ENCODE assay signal across 1 cellular context in the genomic region with DNA sequence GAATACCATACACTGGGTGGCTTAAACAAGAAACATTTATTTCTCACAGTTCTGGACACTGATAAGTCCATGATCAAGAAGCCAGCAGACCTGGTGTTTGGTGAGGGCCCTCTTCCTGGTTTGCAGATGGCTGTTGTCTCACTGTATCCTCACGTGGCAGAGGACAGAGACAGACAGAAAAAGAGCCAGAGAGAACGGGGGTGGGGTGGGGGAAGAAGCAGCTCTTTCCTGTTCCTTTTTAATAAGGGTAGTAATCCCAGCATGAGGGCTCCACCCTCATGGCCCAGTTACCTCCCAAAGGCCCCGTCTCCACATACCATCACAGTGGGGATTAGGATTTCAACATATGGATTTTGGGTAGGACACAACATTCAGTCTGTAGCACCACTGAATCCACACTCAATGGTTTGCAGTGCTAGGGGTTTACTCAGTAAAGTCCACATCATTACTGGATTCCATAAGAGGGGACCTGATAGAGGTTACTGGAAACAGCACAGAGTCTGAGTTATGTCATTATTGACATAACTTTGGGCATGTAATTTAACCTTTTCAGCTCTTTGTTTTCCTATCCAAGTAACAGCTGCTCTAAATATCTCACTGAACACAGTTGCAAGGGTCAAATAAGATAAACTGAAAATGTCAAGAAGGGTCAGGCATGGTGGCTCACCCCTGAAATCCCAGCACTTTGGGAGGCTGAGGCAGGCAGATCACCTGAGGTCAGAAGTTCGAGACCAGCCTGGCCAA.
TF ChIP-seq lines count a peak whose summit lies in the region.

No MANE protein-coding gene starts in this region.

TF ChIP-seq in HepG2, 621 proteins besides CTCF, POLR2A, EP300 and RAD21 (continued from another document and continues in another):
- TF ChIP-seq, protein P1, sequence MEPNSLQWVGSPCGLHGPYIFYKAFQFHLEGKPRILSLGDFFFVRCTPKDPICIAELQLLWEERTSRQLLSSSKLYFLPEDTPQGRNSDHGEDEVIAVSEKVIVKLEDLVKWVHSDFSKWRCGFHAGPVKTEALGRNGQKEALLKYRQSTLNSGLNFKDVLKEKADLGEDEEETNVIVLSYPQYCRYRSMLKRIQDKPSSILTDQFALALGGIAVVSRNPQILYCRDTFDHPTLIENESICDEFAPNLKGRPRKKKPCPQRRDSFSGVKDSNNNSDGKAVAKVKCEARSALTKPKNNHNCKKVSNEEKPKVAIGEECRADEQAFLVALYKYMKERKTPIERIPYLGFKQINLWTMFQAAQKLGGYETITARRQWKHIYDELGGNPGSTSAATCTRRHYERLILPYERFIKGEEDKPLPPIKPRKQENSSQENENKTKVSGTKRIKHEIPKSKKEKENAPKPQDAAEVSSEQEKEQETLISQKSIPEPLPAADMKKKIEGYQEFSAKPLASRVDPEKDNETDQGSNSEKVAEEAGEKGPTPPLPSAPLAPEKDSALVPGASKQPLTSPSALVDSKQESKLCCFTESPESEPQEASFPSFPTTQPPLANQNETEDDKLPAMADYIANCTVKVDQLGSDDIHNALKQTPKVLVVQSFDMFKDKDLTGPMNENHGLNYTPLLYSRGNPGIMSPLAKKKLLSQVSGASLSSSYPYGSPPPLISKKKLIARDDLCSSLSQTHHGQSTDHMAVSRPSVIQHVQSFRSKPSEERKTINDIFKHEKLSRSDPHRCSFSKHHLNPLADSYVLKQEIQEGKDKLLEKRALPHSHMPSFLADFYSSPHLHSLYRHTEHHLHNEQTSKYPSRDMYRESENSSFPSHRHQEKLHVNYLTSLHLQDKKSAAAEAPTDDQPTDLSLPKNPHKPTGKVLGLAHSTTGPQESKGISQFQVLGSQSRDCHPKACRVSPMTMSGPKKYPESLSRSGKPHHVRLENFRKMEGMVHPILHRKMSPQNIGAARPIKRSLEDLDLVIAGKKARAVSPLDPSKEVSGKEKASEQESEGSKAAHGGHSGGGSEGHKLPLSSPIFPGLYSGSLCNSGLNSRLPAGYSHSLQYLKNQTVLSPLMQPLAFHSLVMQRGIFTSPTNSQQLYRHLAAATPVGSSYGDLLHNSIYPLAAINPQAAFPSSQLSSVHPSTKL (CRISPR knock-in tag; IDR thresholded peaks at IDR 0.05): peak; percentile 97
- no peak for TF ChIP-seq CBFB (CRISPR knock-in tag; IDR thresholded peaks at IDR 0.05)
- TF ChIP-seq MED1 (CRISPR knock-in tag; IDR thresholded peaks at IDR 0.05): peak; percentile 75
- TF ChIP-seq, protein P2, sequence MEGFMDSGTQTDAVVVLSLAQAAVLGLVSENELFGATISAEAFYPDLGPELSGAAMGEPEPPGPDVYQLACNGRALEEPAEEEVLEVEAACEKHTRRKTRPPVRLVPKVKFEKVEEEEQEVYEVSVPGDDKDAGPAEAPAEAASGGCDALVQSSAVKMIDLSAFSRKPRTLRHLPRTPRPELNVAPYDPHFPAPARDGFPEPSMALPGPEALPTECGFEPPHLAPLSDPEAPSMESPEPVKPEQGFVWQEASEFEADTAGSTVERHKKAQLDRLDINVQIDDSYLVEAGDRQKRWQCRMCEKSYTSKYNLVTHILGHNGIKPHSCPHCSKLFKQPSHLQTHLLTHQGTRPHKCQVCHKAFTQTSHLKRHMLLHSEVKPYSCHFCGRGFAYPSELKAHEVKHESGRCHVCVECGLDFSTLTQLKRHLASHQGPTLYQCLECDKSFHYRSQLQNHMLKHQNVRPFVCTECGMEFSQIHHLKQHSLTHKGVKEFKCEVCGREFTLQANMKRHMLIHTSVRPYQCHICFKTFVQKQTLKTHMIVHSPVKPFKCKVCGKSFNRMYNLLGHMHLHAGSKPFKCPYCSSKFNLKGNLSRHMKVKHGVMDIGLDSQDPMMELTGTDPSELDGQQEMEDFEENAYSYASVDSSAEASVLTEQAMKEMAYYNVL (CRISPR knock-in tag; IDR thresholded peaks at IDR 0.05; ENCODE audit: borderline replicate concordance): peak; percentile 64; the same call in 1 of the 2 replicates
- peak; percentile 47; the same call in 1 of the 2 replicates for TF ChIP-seq SOX13 (IDR thresholded peaks at IDR 0.05)
- TF ChIP-seq SOX13 (CRISPR knock-in tag; conservative IDR thresholded peaks at IDR 0.05 in 1 of 2, IDR thresholded peaks at IDR 0.05 in 1 of 2): peak in 1 of 2 experiments; percentile 92; a peak in 2 of 4 replicates
- no peak for TF ChIP-seq ZNF83 (CRISPR knock-in tag; IDR thresholded peaks at IDR 0.05; ENCODE audit: borderline replicate concordance)
- no peak for TF ChIP-seq MAZ (IDR thresholded peaks at IDR 0.05; ENCODE audit: borderline replicate concordance, low read depth, low read length)
- no peak for TF ChIP-seq MAZ (CRISPR knock-in tag; IDR thresholded peaks at IDR 0.05; ENCODE audit: low read depth)
- no peak for TF ChIP-seq ARNT (IDR thresholded peaks at IDR 0.05)
- peak; percentile 89 for TF ChIP-seq ASH2L (IDR thresholded peaks at IDR 0.05; ENCODE audit: insufficient read length, low read depth, low read length)
- TF ChIP-seq, protein P3, sequence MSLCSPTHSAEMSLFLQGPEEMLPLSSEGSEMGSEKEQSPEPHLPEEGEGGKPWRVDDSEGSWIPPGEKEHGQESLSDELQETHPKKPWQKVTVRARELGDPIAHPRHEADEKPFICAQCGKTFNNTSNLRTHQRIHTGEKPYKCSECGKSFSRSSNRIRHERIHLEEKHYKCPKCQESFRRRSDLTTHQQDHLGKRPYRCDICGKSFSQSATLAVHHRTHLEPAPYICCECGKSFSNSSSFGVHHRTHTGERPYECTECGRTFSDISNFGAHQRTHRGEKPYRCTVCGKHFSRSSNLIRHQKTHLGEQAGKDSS (CRISPR knock-in tag; IDR thresholded peaks at IDR 0.05; ENCODE audit: borderline replicate concordance, low read depth): no peak
- no peak for TF ChIP-seq ZFP82 (CRISPR knock-in tag; IDR thresholded peaks at IDR 0.05; ENCODE audit: borderline replicate concordance)
- TF ChIP-seq HHEX (CRISPR knock-in tag; IDR thresholded peaks at IDR 0.05): no peak
- TF ChIP-seq ZNF546 (CRISPR knock-in tag; conservative IDR thresholded peaks at IDR 0.05): no peak
- no peak for TF ChIP-seq IRX3 (CRISPR knock-in tag; IDR thresholded peaks at IDR 0.05; ENCODE audit: borderline replicate concordance, low read depth)
- TF ChIP-seq, protein P4, sequence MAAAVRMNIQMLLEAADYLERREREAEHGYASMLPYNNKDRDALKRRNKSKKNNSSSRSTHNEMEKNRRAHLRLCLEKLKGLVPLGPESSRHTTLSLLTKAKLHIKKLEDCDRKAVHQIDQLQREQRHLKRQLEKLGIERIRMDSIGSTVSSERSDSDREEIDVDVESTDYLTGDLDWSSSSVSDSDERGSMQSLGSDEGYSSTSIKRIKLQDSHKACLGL (CRISPR knock-in tag; IDR thresholded peaks at IDR 0.05): no peak
- TF ChIP-seq, protein P5, sequence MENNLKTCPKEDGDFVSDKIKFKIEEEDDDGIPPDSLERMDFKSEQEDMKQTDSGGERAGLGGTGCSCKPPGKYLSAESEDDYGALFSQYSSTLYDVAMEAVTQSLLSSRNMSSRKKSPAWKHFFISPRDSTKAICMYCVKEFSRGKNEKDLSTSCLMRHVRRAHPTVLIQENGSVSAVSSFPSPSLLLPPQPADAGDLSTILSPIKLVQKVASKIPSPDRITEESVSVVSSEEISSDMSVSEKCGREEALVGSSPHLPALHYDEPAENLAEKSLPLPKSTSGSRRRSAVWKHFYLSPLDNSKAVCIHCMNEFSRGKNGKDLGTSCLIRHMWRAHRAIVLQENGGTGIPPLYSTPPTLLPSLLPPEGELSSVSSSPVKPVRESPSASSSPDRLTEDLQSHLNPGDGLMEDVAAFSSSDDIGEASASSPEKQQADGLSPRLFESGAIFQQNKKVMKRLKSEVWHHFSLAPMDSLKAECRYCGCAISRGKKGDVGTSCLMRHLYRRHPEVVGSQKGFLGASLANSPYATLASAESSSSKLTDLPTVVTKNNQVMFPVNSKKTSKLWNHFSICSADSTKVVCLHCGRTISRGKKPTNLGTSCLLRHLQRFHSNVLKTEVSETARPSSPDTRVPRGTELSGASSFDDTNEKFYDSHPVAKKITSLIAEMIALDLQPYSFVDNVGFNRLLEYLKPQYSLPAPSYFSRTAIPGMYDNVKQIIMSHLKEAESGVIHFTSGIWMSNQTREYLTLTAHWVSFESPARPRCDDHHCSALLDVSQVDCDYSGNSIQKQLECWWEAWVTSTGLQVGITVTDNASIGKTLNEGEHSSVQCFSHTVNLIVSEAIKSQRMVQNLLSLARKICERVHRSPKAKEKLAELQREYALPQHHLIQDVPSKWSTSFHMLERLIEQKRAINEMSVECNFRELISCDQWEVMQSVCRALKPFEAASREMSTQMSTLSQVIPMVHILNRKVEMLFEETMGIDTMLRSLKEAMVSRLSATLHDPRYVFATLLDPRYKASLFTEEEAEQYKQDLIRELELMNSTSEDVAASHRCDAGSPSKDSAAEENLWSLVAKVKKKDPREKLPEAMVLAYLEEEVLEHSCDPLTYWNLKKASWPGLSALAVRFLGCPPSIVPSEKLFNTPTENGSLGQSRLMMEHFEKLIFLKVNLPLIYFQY (CRISPR knock-in tag; IDR thresholded peaks at IDR 0.05; ENCODE audit: borderline replicate concordance): no peak
- TF ChIP-seq, protein P6, sequence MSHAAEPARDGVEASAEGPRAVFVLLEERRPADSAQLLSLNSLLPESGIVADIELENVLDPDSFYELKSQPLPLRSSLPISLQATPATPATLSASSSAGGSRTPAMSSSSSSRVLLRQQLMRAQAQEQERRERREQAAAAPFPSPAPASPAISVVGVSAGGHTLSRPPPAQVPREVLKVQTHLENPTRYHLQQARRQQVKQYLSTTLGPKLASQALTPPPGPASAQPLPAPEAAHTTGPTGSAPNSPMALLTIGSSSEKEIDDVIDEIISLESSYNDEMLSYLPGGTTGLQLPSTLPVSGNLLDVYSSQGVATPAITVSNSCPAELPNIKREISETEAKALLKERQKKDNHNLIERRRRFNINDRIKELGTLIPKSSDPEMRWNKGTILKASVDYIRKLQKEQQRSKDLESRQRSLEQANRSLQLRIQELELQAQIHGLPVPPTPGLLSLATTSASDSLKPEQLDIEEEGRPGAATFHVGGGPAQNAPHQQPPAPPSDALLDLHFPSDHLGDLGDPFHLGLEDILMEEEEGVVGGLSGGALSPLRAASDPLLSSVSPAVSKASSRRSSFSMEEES (CRISPR knock-in tag; IDR thresholded peaks at IDR 0.05): peak; percentile 68
- TF ChIP-seq, protein P7, sequence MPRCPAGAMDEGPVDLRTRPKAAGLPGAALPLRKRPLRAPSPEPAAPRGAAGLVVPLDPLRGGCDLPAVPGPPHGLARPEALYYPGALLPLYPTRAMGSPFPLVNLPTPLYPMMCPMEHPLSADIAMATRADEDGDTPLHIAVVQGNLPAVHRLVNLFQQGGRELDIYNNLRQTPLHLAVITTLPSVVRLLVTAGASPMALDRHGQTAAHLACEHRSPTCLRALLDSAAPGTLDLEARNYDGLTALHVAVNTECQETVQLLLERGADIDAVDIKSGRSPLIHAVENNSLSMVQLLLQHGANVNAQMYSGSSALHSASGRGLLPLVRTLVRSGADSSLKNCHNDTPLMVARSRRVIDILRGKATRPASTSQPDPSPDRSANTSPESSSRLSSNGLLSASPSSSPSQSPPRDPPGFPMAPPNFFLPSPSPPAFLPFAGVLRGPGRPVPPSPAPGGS (CRISPR knock-in tag; IDR thresholded peaks at IDR 0.05): no peak
- TF ChIP-seq, protein P8, sequence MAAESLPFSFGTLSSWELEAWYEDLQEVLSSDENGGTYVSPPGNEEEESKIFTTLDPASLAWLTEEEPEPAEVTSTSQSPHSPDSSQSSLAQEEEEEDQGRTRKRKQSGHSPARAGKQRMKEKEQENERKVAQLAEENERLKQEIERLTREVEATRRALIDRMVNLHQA (CRISPR knock-in tag; IDR thresholded peaks at IDR 0.05): no peak
- TF ChIP-seq HOXD1 (CRISPR knock-in tag; IDR thresholded peaks at IDR 0.05): no peak
- TF ChIP-seq ZFP41 (CRISPR knock-in tag; IDR thresholded peaks at IDR 0.05; ENCODE audit: borderline replicate concordance): no peak
- no peak for TF ChIP-seq ZSCAN30 (CRISPR knock-in tag; IDR thresholded peaks at IDR 0.05)
- no peak for TF ChIP-seq ARHGAP35 (CRISPR knock-in tag; IDR thresholded peaks at IDR 0.05; ENCODE audit: borderline replicate concordance)
- TF ChIP-seq HNRNPLL (IDR thresholded peaks at IDR 0.05; ENCODE audit: low read depth, low read length, poor library complexity, severe bottlenecking): no peak
- no peak for TF ChIP-seq SUZ12 (IDR thresholded peaks at IDR 0.05; ENCODE audit: low read depth, low read length)
- TF ChIP-seq ZFYVE20 (CRISPR knock-in tag; IDR thresholded peaks at IDR 0.05; ENCODE audit: borderline replicate concordance, low read depth): no peak
- TF ChIP-seq GLI4 (CRISPR knock-in tag; IDR thresholded peaks at IDR 0.05; ENCODE audit: borderline replicate concordance): no peak
- no peak for TF ChIP-seq GZF1 (CRISPR knock-in tag; IDR thresholded peaks at IDR 0.05)
- TF ChIP-seq, protein P9, sequence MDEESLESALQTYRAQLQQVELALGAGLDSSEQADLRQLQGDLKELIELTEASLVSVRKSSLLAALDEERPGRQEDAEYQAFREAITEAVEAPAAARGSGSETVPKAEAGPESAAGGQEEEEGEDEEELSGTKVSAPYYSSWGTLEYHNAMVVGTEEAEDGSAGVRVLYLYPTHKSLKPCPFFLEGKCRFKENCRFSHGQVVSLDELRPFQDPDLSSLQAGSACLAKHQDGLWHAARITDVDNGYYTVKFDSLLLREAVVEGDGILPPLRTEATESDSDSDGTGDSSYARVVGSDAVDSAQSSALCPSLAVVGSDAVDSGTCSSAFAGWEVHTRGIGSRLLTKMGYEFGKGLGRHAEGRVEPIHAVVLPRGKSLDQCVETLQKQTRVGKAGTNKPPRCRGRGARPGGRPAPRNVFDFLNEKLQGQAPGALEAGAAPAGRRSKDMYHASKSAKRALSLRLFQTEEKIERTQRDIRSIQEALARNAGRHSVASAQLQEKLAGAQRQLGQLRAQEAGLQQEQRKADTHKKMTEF (CRISPR knock-in tag; IDR thresholded peaks at IDR 0.05): peak; percentile 95
- peak; percentile 92 for TF ChIP-seq GATAD2A (CRISPR knock-in tag; IDR thresholded peaks at IDR 0.05)
- TF ChIP-seq NR2F6 (IDR thresholded peaks at IDR 0.05): peak; percentile 97
- peak; percentile 98 for TF ChIP-seq NR2F6 (CRISPR knock-in tag; IDR thresholded peaks at IDR 0.05)
- TF ChIP-seq NAIF1 (CRISPR knock-in tag; IDR thresholded peaks at IDR 0.05; ENCODE audit: borderline replicate concordance): no peak
- TF ChIP-seq ZNF614 (CRISPR knock-in tag; IDR thresholded peaks at IDR 0.05; ENCODE audit: borderline replicate concordance): peak; percentile 72; the same call in 1 of the 2 replicates
- TF ChIP-seq NR2F2 (IDR thresholded peaks at IDR 0.05; ENCODE audit: borderline replicate concordance, low read depth): peak; percentile 93
- no peak for TF ChIP-seq NCOA5 (CRISPR knock-in tag; IDR thresholded peaks at IDR 0.05)
- no peak for TF ChIP-seq ZMAT3 (CRISPR knock-in tag; conservative IDR thresholded peaks at IDR 0.05)
- no peak for TF ChIP-seq ZNF30 (CRISPR knock-in tag; IDR thresholded peaks at IDR 0.05)
- no peak for TF ChIP-seq ZNF776 (CRISPR knock-in tag; IDR thresholded peaks at IDR 0.05)
- TF ChIP-seq PAX8 (CRISPR knock-in tag; IDR thresholded peaks at IDR 0.05; ENCODE audit: borderline replicate concordance): no peak
